In genomic region chr6:153488267-153488666, GRCh38 we compare ENCODE assay signal across 23 cellular contexts.
"Had no signal": no experiment of that assay in that cellular context is flagged by ENCODE, and none has a peak within 500 bp of the region (broad histone marks: within the 10 kb centered on the region; RNA-seq: fewer than 3 reads in every experiment).

No MANE protein-coding gene starts in this region.

- H3K4me1 ChIP-seq: colonic mucosa, esophagus muscularis mucosa, esophagus squamous epithelium, foreskin keratinocyte, gastrocnemius medialis, gastroesophageal sphincter, heart left ventricle, heart right ventricle had no signal

- H3K27me3 ChIP-seq: colonic mucosa, esophagus muscularis mucosa, esophagus squamous epithelium, foreskin keratinocyte, gastrocnemius medialis, gastroesophageal sphincter, heart left ventricle, heart right ventricle had no signal

- DNase-seq: colonic mucosa; cortex of kidney; dermis blood vessel endothelial cell; dorsolateral prefrontal cortex; effector CD4-positive, alpha-beta T cell; effector CD8-positive, alpha-beta T cell; effector memory CD4-positive, alpha-beta T cell; effector memory CD8-positive, alpha-beta T cell; erythroblast; esophagus squamous epithelium; foreskin fibroblast; foreskin keratinocyte; foreskin melanocyte; gastrocnemius medialis; glutamatergic neuron; head of caudate nucleus; heart left ventricle; heart right ventricle had no signal

- H3K36me3 ChIP-seq: colonic mucosa, esophagus muscularis mucosa, esophagus squamous epithelium, gastrocnemius medialis, gastroesophageal sphincter, heart left ventricle, heart right ventricle had no signal

- H3K9me3 Mint-ChIP-seq: dendritic cell treated with granulocyte-macrophage colony-stimulating factor and Interleukin-4, amounts not matched to agents 40 ng/mL and 50 ng/mL, for 4 days; effector memory CD8-positive, alpha-beta T cell had no signal

- H3K27ac Mint-ChIP-seq: dendritic cell treated with granulocyte-macrophage colony-stimulating factor and Interleukin-4, amounts not matched to agents 40 ng/mL and 50 ng/mL, for 4 days; effector memory CD8-positive, alpha-beta T cell had no signal

- H3K27me3 Mint-ChIP-seq: dendritic cell treated with granulocyte-macrophage colony-stimulating factor and Interleukin-4, amounts not matched to agents 40 ng/mL and 50 ng/mL, for 4 days; effector memory CD8-positive, alpha-beta T cell had no signal

- H3K4me3 ChIP-seq: colonic mucosa, coronary artery, dorsolateral prefrontal cortex, esophagus muscularis mucosa, esophagus squamous epithelium, gastrocnemius medialis, gastroesophageal sphincter, heart left ventricle, heart right ventricle had no signal

- H3K27ac ChIP-seq: colonic mucosa, coronary artery, dorsolateral prefrontal cortex, epithelial cell of prostate, esophagus muscularis mucosa, esophagus squamous epithelium, foreskin keratinocyte, gastrocnemius medialis, gastroesophageal sphincter, heart left ventricle, heart right ventricle had no signal

- H3K4me3 Mint-ChIP-seq: dendritic cell treated with granulocyte-macrophage colony-stimulating factor and Interleukin-4, amounts not matched to agents 40 ng/mL and 50 ng/mL, for 4 days; effector memory CD8-positive, alpha-beta T cell had no signal

- H3K9me3 ChIP-seq: colonic mucosa, esophagus squamous epithelium, gastrocnemius medialis had no signal
